In genomic region chr9:89655990-89656657, GRCh38 we compare ENCODE assay signal across 1 cellular context.
A peak's percentile ranks its signal among the peaks of the same experiment; 100 is the strongest.
TF ChIP-seq lines count a peak whose summit lies in the region.

No MANE protein-coding gene starts in this region.

TF ChIP-seq in GM12878, 131 proteins besides CTCF, POLR2A, EP300 and RAD21:
- TF ChIP-seq RUNX3 (IDR thresholded peaks at IDR 0.05; ENCODE audit: low read length) = 0 out of 2 replicates have a peak, but pooled peaks have one; percentile 6
- TF ChIP-seq BHLHE40 (IDR thresholded peaks at IDR 0.05; ENCODE audit: borderline replicate concordance in 1 of 2, low read depth in 2 of 2, low read length in 1 of 2) = peak in 1 of 2 experiments; percentile 15; a peak in 1 of 4 replicates
- peak in 1 of 2 experiments; percentile 42; a peak in 1 of 4 replicates for TF ChIP-seq ETV6 (conservative IDR thresholded peaks at IDR 0.05 in 1 of 2, IDR thresholded peaks at IDR 0.05 in 1 of 2; ENCODE audit: borderline replicate concordance in 1 of 2, low read depth in 1 of 2)
- TF ChIP-seq NRF1 (conservative IDR thresholded peaks at IDR 0.05; ENCODE audit: low read depth, low read length) = no peak
